15 cellular contexts compared by ENCODE assay signal in genomic region chr12:50175716-50176026, GRCh38. TPM values are rescaled to one million over a fixed set of nuclear protein-coding genes. Genes with fewer than 3 reads are reported as not detected.
A peak's percentile ranks its signal among the peaks of the same experiment; 100 is the strongest.
DNase-seq lines count a peak whose midpoint lies in the region; ATAC-seq, FAIRE-seq and TF ChIP-seq lines count a peak whose summit lies in the region.
"Had no signal": no experiment of that assay in that cellular context is flagged by ENCODE, and none has a peak within 500 bp of the region (broad histone marks: within the 10 kb centered on the region; RNA-seq: fewer than 3 reads in every experiment).

No MANE protein-coding gene starts in this region.

- H3K4me1 ChIP-seq in A549, result 0 out of 3 replicates have a peak, but pooled peaks cover 4% of the 10 kb centered on the region
- no peaks in the 10 kb centered on the region for H3K4me1 ChIP-seq in CD8-positive, alpha-beta T cell (ENCODE audit: insufficient read depth, low read length)
- no peaks in the 10 kb centered on the region for H3K4me1 ChIP-seq in Panc1 (ENCODE audit: control insufficient read depth, insufficient read depth, low read length)
- no peaks in the 10 kb centered on the region for H3K4me1 ChIP-seq in endothelial cell of umbilical vein (ENCODE audit: control insufficient read depth, extremely low read depth, insufficient read depth, low read length)

- no peak for DNase-seq in A549 (ENCODE audit: low read depth in 1 of 2, low spot score in 1 of 2)
- DNase-seq in CD8-positive, alpha-beta T cell, result no peak
- DNase-seq in Panc1 (ENCODE audit: low read depth, low spot score), result no peak
- no peak for DNase-seq in endothelial cell of umbilical vein (ENCODE audit: low read depth, low spot score)
- no peak for DNase-seq in DMS53 (lab: John Stamatoyannopoulos, UW)
- DNase-seq in COR-L47 (lab: John Stamatoyannopoulos, UW), result no peak
- DNase-seq: DND-41, NCI-H187 treated with DMSO at 0.1 percent for 48 hours, Right ventricle myocardium superior had no signal

- peaks cover 29% of the 10 kb centered on the region for H3K36me3 Mint-ChIP-seq in CD8-positive, alpha-beta T cell

- POLR2A ChIA-PET in A549 (lab: Yijun Ruan, JAX) (interaction anchor here (1.1 kb wide), 1 partner anchor 99 kb away, joined by 6 read pairs; no protein-coding TSS in a partner anchor), Panc1 (lab: Charles Lee) (no interaction called here), endothelial cell of umbilical vein (lab: Charles Lee) (interaction anchor here (0.7 kb wide), 1 partner anchor 48 kb away, joined by 3 read pairs; no protein-coding TSS in a partner anchor)
- POLR2A ChIA-PET in CD8-positive, alpha-beta T cell (lab: Charles Lee), result interaction anchor here (0.6 to 1.4 kb wide), 3 partner anchors 64 to 296 kb away, joined by 4 to 10 read pairs (median 4); partner anchors contain the start of genes COX14 and SMARCD1

- FAIRE-seq in A549 (lab: Jason Lieb, UNC) (no peak), endothelial cell of umbilical vein (lab: Jason Lieb, UNC) (no peak)

- WGBS in A549 (ENCODE audit: missing lambda C conversion rate), result 5% methylated on average over 1 of the region's 1 CpG

- TF ChIP-seq POLR2A in A549 (IDR thresholded peaks at IDR 0.05; ENCODE audit: low read length) (no peak), endothelial cell of umbilical vein (IDR thresholded peaks at IDR 0.05; ENCODE audit: low read depth, low read length) (no peak)

- H3K79me2 ChIP-seq in endothelial cell of umbilical vein (ENCODE audit: control insufficient read depth, insufficient read depth, low read length), result no peaks in the 10 kb centered on the region

- H3K27me3 ChIP-seq in CD8-positive, alpha-beta T cell (ENCODE audit: insufficient read depth, low read length), result no peaks in the 10 kb centered on the region
- no peaks in the 10 kb centered on the region for H3K27me3 ChIP-seq in Panc1 (ENCODE audit: control insufficient read depth, insufficient read depth, low read length)
- H3K27me3 ChIP-seq in endothelial cell of umbilical vein (ENCODE audit: control insufficient read depth in 2 of 2, insufficient read depth in 2 of 2, low read length in 2 of 2), result no peaks in the 10 kb centered on the region

- H3K4me3 ChIP-seq in A549 (no peak overlapping the region), Panc1 (ENCODE audit: low read depth in 2 of 2, low read length in 2 of 2) (no peak overlapping the region), endothelial cell of umbilical vein (replicated peaks in 1 of 3; ENCODE audit: insufficient read depth in 1 of 3, low read depth in 1 of 3, low read length in 3 of 3) (no peak overlapping the region)
- no peak overlapping the region for H3K4me3 ChIP-seq in CD8-positive, alpha-beta T cell (ENCODE audit: low read depth, low read length)
- H3K4me3 ChIP-seq: GM12878, GM23338, PC-9, SK-N-MC had no signal

- TF ChIP-seq RAD21 in A549 (conservative IDR thresholded peaks at IDR 0.05 in 1 of 2, IDR thresholded peaks at IDR 0.05 in 1 of 2), result no peak; a peak in 1 of 5 replicates

- TF ChIP-seq EP300 in A549 (IDR thresholded peaks at IDR 0.05), result no peak

- H3K9ac ChIP-seq in endothelial cell of umbilical vein (replicated peaks; ENCODE audit: extremely low read depth, insufficient read depth, low read length), result no peak overlapping the region

- no TSS peak for BruUV-seq in Panc1 (replicated peaks; lab: Mats Ljungman, UMichigan)
- BruUV-seq in endothelial cell of umbilical vein (replicated peaks; lab: Mats Ljungman, UMichigan), result no TSS peak

- intact Hi-C loops in CD8-positive, alpha-beta T cell (cut with DNase I, micrococcal nuclease), result loop anchor here (1.0 to 2.0 kb wide), 7 partner anchors 8 to 209 kb away; partner anchors contain the start of gene CERS5 (in 1 of the 2)
- intact Hi-C loops in Panc1 (cut with micrococcal nuclease; ENCODE audit: unreplicated experiment) (loop anchor here (1.0 kb wide), 1 partner anchor 100 kb away; no protein-coding TSS in a partner anchor), endothelial cell of umbilical vein (cut with micrococcal nuclease) (loop anchor here (1.0 to 5.0 kb wide), 5 partner anchors 43 to 208 kb away; no protein-coding TSS in a partner anchor)

- TF ChIP-seq CTCF in A549 (IDR thresholded peaks at IDR 0.05) (no peak; the same call in 2 of the 3 replicates), Panc1 (IDR thresholded peaks at IDR 0.05) (peak; percentile 41; the same call in 1 of the 2 replicates), endothelial cell of umbilical vein (IDR thresholded peaks at IDR 0.05; ENCODE audit: extremely low read depth in 1 of 2, insufficient read depth in 1 of 2, low read depth in 1 of 2, low read length in 2 of 2) (no peak)
- peak; percentile 50 for TF ChIP-seq CTCF in CD8-positive, alpha-beta T cell (IDR thresholded peaks at IDR 0.05)

- CTCF ChIA-PET in A549 (lab: Yijun Ruan, JAX) (interaction anchor here (0.6 to 13.9 kb wide), 49 partner anchors 9 to 935 kb away, joined by 3 to 205 read pairs (median 4); partner anchors contain the start of genes CERS5, COX14, GPD1 and LIMA1), Panc1 (lab: Charles Lee) (interaction anchor here (0.5 to 1.0 kb wide), 5 partner anchors 65 to 139 kb away, joined by 3 to 20 read pairs (median 6); partner anchors contain the start of gene COX14), endothelial cell of umbilical vein (lab: Charles Lee) (interaction anchor here (0.5 to 9.2 kb wide), 62 partner anchors 9 to 394 kb away, joined by 3 to 181 read pairs (median 5); partner anchors contain the start of genes CERS5, COX14, GPD1 and LIMA1)
- CTCF ChIA-PET in CD8-positive, alpha-beta T cell (lab: Charles Lee), result interaction anchor here (0.7 to 7.9 kb wide), 48 partner anchors 9 to 562 kb away, joined by 3 to 176 read pairs (median 4); partner anchors contain the start of genes CERS5, COX14, GPD1 and SMARCD1

- no peaks in the 10 kb centered on the region for H3K9me1 ChIP-seq in endothelial cell of umbilical vein (replicated peaks; ENCODE audit: control insufficient read depth, extremely low read depth, insufficient read depth, low read length)

- H3K27ac ChIP-seq in A549 (no peak overlapping the region), Panc1 (ENCODE audit: low read length) (no peak overlapping the region), endothelial cell of umbilical vein (ENCODE audit: insufficient read depth, low read depth, low read length) (no peak overlapping the region)
- H3K27ac ChIP-seq in CD8-positive, alpha-beta T cell (ENCODE audit: low read depth, low read length), result no peak overlapping the region
- H3K27ac ChIP-seq: PC-9 had no signal

- H3K36me3 ChIP-seq in CD8-positive, alpha-beta T cell (ENCODE audit: insufficient read depth, low read length), result no peaks in the 10 kb centered on the region
- H3K36me3 ChIP-seq in Panc1 (ENCODE audit: control insufficient read depth, insufficient read depth, low read length) (peaks cover 7% of the 10 kb centered on the region), endothelial cell of umbilical vein (ENCODE audit: control insufficient read depth in 2 of 2, extremely low read depth in 1 of 2, insufficient read depth in 2 of 2, low read length in 2 of 2) (peaks cover 8 to 13% of the 10 kb centered on the region in 2 experiments)

- ATAC-seq in A549 (no peak), Panc1 (no peak), GM21367 (IDR thresholded peaks at IDR 0.05; ENCODE audit: unreplicated experiment) (no peak)
- no peak for ATAC-seq in CD8-positive, alpha-beta T cell
- ATAC-seq: GM23338 had no signal

- in situ Hi-C loops in Panc1 (cut with HindIII; ENCODE audit: low pct_unique_long_range_greater_than_20kb, low sequenced_read_pairs), result no loop called here

- H2AFZ ChIP-seq in endothelial cell of umbilical vein (ENCODE audit: low read depth, low read length), result no peak overlapping the region
- H2AFZ ChIP-seq: GM23338, PC-9 had no signal

- no peaks in the 10 kb centered on the region for H3K9me3 Mint-ChIP-seq in CD8-positive, alpha-beta T cell
- H3K9me3 Mint-ChIP-seq: CD4-positive, alpha-beta memory T cell had no signal

- H3K9me3 ChIP-seq in A549 (no peaks in the 10 kb centered on the region), Panc1 (ENCODE audit: control insufficient read depth, insufficient read depth, low read depth, low read length) (no peaks in the 10 kb centered on the region), endothelial cell of umbilical vein (replicated peaks; ENCODE audit: control insufficient read depth, insufficient read depth, low read length) (no peaks in the 10 kb centered on the region)
- H3K9me3 ChIP-seq in CD8-positive, alpha-beta T cell (ENCODE audit: low read length), result no peaks in the 10 kb centered on the region

- H3K4me2 ChIP-seq in A549, result no peak overlapping the region
- no peak overlapping the region for H3K4me2 ChIP-seq in endothelial cell of umbilical vein (ENCODE audit: insufficient read depth, low read length)
- H3K4me2 ChIP-seq: GM23338, PC-9 had no signal

- H4K20me1 ChIP-seq in endothelial cell of umbilical vein (replicated peaks; ENCODE audit: control insufficient read depth, extremely low read depth, insufficient read depth, low read length), result no peaks in the 10 kb centered on the region

- dilution Hi-C loops in endothelial cell of umbilical vein (cut with MboI; ENCODE audit: extremely low pct_ligation_motif_present, low sequenced_read_pairs), result no loop called here

- H3K4me1 Mint-ChIP-seq in CD8-positive, alpha-beta T cell (ENCODE audit: low read depth), result no peaks in the 10 kb centered on the region
- H3K4me1 Mint-ChIP-seq: GM23338 had no signal

- no peaks in the 10 kb centered on the region for H3K27me3 Mint-ChIP-seq in CD8-positive, alpha-beta T cell (ENCODE audit: low read depth)
- H3K27me3 Mint-ChIP-seq: CD4-positive, alpha-beta memory T cell had no signal

- no peak overlapping the region for H3K27ac Mint-ChIP-seq in CD8-positive, alpha-beta T cell
- H3K27ac Mint-ChIP-seq: GM23338 had no signal

- H3K4me3 Mint-ChIP-seq in CD8-positive, alpha-beta T cell, result no peak overlapping the region
- H3K4me3 Mint-ChIP-seq: CD4-positive, alpha-beta memory T cell; GM23338 had no signal

RNA-seq across cellular contexts. Expression of gene CERS5, which starts 8.5 kb away (rescaled TPM):
- 56.3 and 56.6 TPM in 2 replicates for polyA plus RNA-seq in A549 (2011; rRNA removed)
- polyA plus RNA-seq in A549 (2012; cell fraction: cytosol; rRNA removed), result 25.3 and 29.5 TPM in 2 replicates
- polyA plus RNA-seq in A549 (2012; cell fraction: nucleus; rRNA removed), result 32.0 and 86.8 TPM in 2 replicates
- polyA plus RNA-seq in A549 (2017; fragmentation: RNase III; extraction: RNeasy Plus Mini Kit Qiagen cat#74134 plus additional on column Dnase treatment), result 16.7 to 18.0 TPM (median 17.1 TPM) in 3 replicates
- polyA minus RNA-seq in A549 (2011; rRNA and poly(A)+ RNA removed), result 49.1 and 56.6 TPM in 2 replicates
- total RNA-seq in CD8-positive, alpha-beta T cell, result 10 to 100 TPM; 45.2 to 46.2 TPM
- 50.5 TPM for total RNA-seq in Panc1 (2021; ENCODE audit: unreplicated experiment)
- polyA plus RNA-seq in Panc1 (2012; ENCODE audit: insufficient read length), result 40.1 TPM
- 60.4 and 66.4 TPM in 2 replicates for total RNA-seq in endothelial cell of umbilical vein
- polyA plus RNA-seq in endothelial cell of umbilical vein, result 108 and 118 TPM in 2 replicates
- polyA plus RNA-seq in endothelial cell of umbilical vein (2011; cell fraction: cytosol; rRNA removed), result 56.7 and 64.6 TPM in 2 replicates
- 123 and 124 TPM in 2 replicates for polyA plus RNA-seq in endothelial cell of umbilical vein (2011; cell fraction: nucleus; rRNA removed)
- 44.3 and 44.7 TPM in 2 replicates for polyA plus RNA-seq in endothelial cell of umbilical vein (2012)
- 142 and 152 TPM in 2 replicates for polyA minus RNA-seq in endothelial cell of umbilical vein
- 22.2 TPM for polyA minus RNA-seq in endothelial cell of umbilical vein (2011; cell fraction: cytosol; rRNA and poly(A)+ RNA removed)
- polyA minus RNA-seq in endothelial cell of umbilical vein (2011; cell fraction: nucleus; rRNA and poly(A)+ RNA removed), result 60.6 and 113 TPM in 2 replicates

Comparison
In these comparisons a context has a peak if more than half of its experiments do, and no peak if none do; other contexts are left out.
1. CTCF ChIP-seq: peak in CD8-positive, alpha-beta T cell (single experiment) and Panc1 (single experiment); none in A549 (single experiment) and endothelial cell of umbilical vein (0 of 2).